In the genomic region with DNA sequence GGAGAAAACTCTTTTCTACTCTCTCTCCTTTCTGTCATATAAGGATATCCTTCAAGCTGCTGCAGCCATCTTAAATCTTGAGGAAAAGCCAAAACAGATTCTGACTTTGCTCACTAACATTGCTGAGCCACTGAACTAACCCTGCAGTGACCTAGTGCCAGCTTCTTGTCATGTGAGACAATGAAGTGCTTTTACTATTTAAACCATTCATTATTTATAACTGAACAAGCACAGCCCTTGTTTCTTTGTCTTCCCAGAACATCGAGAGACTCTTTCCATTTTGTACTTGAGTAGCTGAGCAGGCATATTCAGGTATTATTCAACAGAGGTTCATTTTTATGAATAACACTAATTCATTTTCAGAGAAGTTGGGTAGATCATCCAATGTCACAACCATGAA, we compare ENCODE assay signal across 12 cellular contexts.
"Had no signal": no experiment of that assay in that cellular context is flagged by ENCODE, and none has a peak within 500 bp of the region (broad histone marks: within the 10 kb centered on the region; RNA-seq: fewer than 3 reads in every experiment).

No MANE protein-coding gene starts in this region.

- DNase-seq: activated CD4-positive, alpha-beta T cell treated with anti-CD3 and anti-CD28 coated beads, Interleukin-2, amount 50 U/mL, for 1 hour; activated naive CD4-positive, alpha-beta T cell treated with anti-CD3 and anti-CD28 coated beads, Interleukin-2, amount 50 U/mL, for 16 hours; central memory CD4-positive, alpha-beta T cell; cortex of kidney; effector memory CD8-positive, alpha-beta T cell; left cardiac atrium; trophoblast cell had no signal

- H3K4me1 ChIP-seq: adrenal gland had no signal

- H3K27ac ChIP-seq: adrenal gland had no signal

- H3K4me3 ChIP-seq: adrenal gland, smooth muscle cell had no signal

- H3K27me3 ChIP-seq: adrenal gland had no signal

- H3K36me3 ChIP-seq: adrenal gland had no signal

- H3K9me3 ChIP-seq: adrenal gland had no signal

- ATAC-seq: effector memory CD8-positive, alpha-beta T cell; left cardiac atrium; natural killer cell treated with Interleukin-12 subunit alpha and Interleukin-12 subunit beta and Interleukin-15 and Interleukin-18, amount 100 ng/mL, for 72 hours; SK-N-SH treated with all-trans-retinoic acid at 6 μM for 48 hours; stimulated activated memory B cell treated with anti-CD40 and anti-IgM and Interleukin-4, amounts not matched to agents 10 μg/mL and 1 μg/mL and 100 μg/mL, for 72 hours had no signal
